Comparison of ENCODE assay signal across 7 cellular contexts in the genomic region with DNA sequence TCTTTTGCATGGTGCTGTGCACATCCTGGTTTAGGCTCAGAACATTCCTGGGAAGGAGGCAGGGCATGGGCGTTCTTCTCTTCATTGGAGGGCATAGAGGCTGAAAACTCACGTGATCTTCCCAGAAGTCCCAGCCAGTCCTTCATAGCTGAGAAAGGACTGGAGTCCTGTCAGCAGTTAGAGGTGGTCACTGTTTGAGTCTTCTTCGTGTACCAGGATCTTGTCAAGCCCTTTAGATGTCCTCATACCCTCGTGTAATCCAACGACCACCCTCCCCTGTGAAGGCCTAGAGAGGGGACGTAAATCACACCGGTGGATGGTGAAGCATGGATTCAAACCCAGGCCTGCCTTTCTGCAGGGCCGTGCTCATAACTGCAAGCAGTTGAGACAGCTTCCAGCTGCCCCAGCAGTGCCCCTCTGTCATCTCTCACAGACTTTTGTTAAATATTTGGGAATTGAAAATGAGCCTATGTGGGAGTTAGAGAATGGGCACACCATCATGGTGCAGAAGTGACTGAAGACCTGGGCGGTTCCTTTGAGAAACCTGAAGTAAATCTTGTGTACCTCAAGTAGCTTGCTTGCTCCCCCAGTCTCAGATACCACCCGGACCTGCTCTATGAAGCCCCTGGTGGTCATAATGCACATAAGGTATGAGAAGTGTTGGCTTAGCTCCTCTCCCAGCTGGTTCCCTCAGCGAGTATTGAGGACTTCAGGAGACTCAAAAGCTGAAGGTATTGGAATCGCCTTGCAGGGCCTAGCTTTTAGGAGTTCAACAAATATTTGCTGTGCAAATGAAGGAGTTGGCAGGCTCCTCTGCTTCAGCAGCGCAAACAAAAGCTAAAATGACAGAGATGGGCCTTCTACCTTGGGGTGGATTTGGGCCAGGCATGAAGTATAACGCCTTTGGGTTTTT. TPM values are rescaled to one million over a fixed set of nuclear protein-coding genes. Genes with fewer than 3 reads are reported as not detected.
DNase-seq lines count a peak whose midpoint lies in the region; ATAC-seq and TF ChIP-seq lines count a peak whose summit lies in the region.

No MANE protein-coding gene starts in this region.

- WGBS in transverse colon (ENCODE audit: low coverage in 1 of 2), 2 donors = 61 to 82% methylated on average over 2 to 14 of the region's 14 CpGs
- WGBS in tibial nerve, 2 donors = 72 to 78% methylated on average over 13 to 14 of the region's 14 CpGs

- DNase-seq in T-helper 22 cell (ENCODE audit: low read depth) = peak; percentile 7
- DNase-seq in central memory CD8-positive, alpha-beta T cell (ENCODE audit: low spot score in 2 of 2) = no peak
- peak; percentile 18 for DNase-seq in transverse colon
- DNase-seq in tibial nerve (ENCODE audit: low spot score in 2 of 2) = no peak

- peaks cover 23% of the 10 kb centered on the region for H3K4me1 Mint-ChIP-seq in central memory CD8-positive, alpha-beta T cell

- no peak for TF ChIP-seq EP300 in transverse colon (IDR thresholded peaks at IDR 0.05; ENCODE audit: low read depth)
- TF ChIP-seq EP300 in tibial nerve (IDR thresholded peaks at IDR 0.05) = no peak

- in situ Hi-C loops in transverse colon (cut with MboI; ENCODE audit: low pct_ligation_motif_present in 1 of 4, low pct_unique_long_range_greater_than_20kb in 1 of 4, low sequenced_read_pairs in 3 of 4) = no loop called here

- peak overlapping the region; percentile 82 for H3K4me3 Mint-ChIP-seq in central memory CD8-positive, alpha-beta T cell

- no peak overlapping the region for H2AFZ ChIP-seq in KMS-11 (ENCODE audit: low read depth)

- H3K4me1 ChIP-seq in KMS-11 (ENCODE audit: low read depth, poor library complexity, severe bottlenecking) (peaks cover 21% of the 10 kb centered on the region), mucosa of stomach (ENCODE audit: control insufficient read depth, insufficient read depth, low read length) (peaks cover 13% of the 10 kb centered on the region), transverse colon (peaks cover 5 to 22% (median 17%) of the 10 kb centered on the region in 4 donors), tibial nerve (peaks cover 0 to 16% (median 6%) of the 10 kb centered on the region in 4 donors)

- H3K36me3 Mint-ChIP-seq in central memory CD8-positive, alpha-beta T cell (ENCODE audit: insufficient read depth) = peaks cover 5% of the 10 kb centered on the region

- H3K9me3 ChIP-seq in mucosa of stomach (ENCODE audit: control insufficient read depth, low read length) = no peaks in the 10 kb centered on the region
- H3K9me3 ChIP-seq in transverse colon = no peaks in the 10 kb centered on the region
- peaks cover 0 to 12% (median 1%) of the 10 kb centered on the region in 4 donors for H3K9me3 ChIP-seq in tibial nerve

- peak overlapping the region; percentile 26 for H3K4me2 ChIP-seq in KMS-11

- H3K27me3 Mint-ChIP-seq in central memory CD8-positive, alpha-beta T cell = peaks cover 19% of the 10 kb centered on the region

- H4K20me1 ChIP-seq in KMS-11 (ENCODE audit: insufficient read depth) = no peaks in the 10 kb centered on the region

- TF ChIP-seq POLR2A in transverse colon (IDR thresholded peaks at IDR 0.05) (no peak), tibial nerve (IDR thresholded peaks at IDR 0.05) (no peak)

- H3K27ac ChIP-seq in KMS-11 (no peak overlapping the region), transverse colon (peak overlapping the region in 3 of 4 donors; percentile 79 to 80 (median 80)), tibial nerve (peak overlapping the region in 1 of 4 donors; percentile 77)

- H3K27me3 ChIP-seq in KMS-11 (ENCODE audit: insufficient read depth, low read depth) = no peaks in the 10 kb centered on the region
- no peaks in the 10 kb centered on the region for H3K27me3 ChIP-seq in mucosa of stomach (ENCODE audit: control insufficient read depth, insufficient read depth, low read length)
- peaks cover 14% of the 10 kb centered on the region for H3K27me3 ChIP-seq in transverse colon
- peaks cover 0 to 17% of the 10 kb centered on the region in 2 donors for H3K27me3 ChIP-seq in tibial nerve

- ATAC-seq in central memory CD8-positive, alpha-beta T cell (replicated peaks; ENCODE audit: extremely low read depth, poor library complexity, severe bottlenecking) = peak; percentile 45

- H3K4me3 ChIP-seq in KMS-11 (IDR thresholded peaks at IDR 0.05; ENCODE audit: insufficient read depth, low read depth, low read length) = no peak overlapping the region
- H3K4me3 ChIP-seq in mucosa of stomach (ENCODE audit: low read length) = no peak overlapping the region
- H3K4me3 ChIP-seq in transverse colon = peak overlapping the region in 3 of 4 donors; percentile 66 to 85 (median 78)
- H3K4me3 ChIP-seq in tibial nerve = peak overlapping the region in 2 of 4 donors; percentile 55 to 79

- H3K27ac Mint-ChIP-seq in central memory CD8-positive, alpha-beta T cell (ENCODE audit: low read depth) = no peak overlapping the region

- TF ChIP-seq CTCF in GM12874 (IDR thresholded peaks at IDR 0.05; ENCODE audit: insufficient read depth, low read depth, low read length) (peak; percentile 39; the same call in 1 of the 2 replicates), KMS-11 (conservative IDR thresholded peaks at IDR 0.05; ENCODE audit: low read depth, low read length) (peak; percentile 65), transverse colon (IDR thresholded peaks at IDR 0.05) (peak in 3 of 5 experiments; percentile 32 to 35 (median 33)), tibial nerve (IDR thresholded peaks at IDR 0.05) (peak in 2 of 5 experiments; percentile 18 to 23)

- no peaks in the 10 kb centered on the region for H3K9me3 Mint-ChIP-seq in central memory CD8-positive, alpha-beta T cell

- H3K9ac ChIP-seq in KMS-11 (peak overlapping the region; percentile 36; the same call in 1 of the 2 replicates), mucosa of stomach (ENCODE audit: low read length) (peak overlapping the region; percentile 76)

- 0 out of 2 replicates have a peak, but pooled peaks cover 4% of the 10 kb centered on the region for H3K79me2 ChIP-seq in KMS-11 (ENCODE audit: insufficient read depth, low read depth)

- intact Hi-C loops in transverse colon (cut with DNase I; ENCODE audit: low total_unique reads) = no loop called here

- H3K36me3 ChIP-seq in KMS-11 (ENCODE audit: insufficient read depth) (no peaks in the 10 kb centered on the region), mucosa of stomach (ENCODE audit: control insufficient read depth, insufficient read depth, low read length) (no peaks in the 10 kb centered on the region), transverse colon (no peaks in the 10 kb centered on the region), tibial nerve (no peaks in the 10 kb centered on the region)

RNA-seq across cellular contexts. Expression of a gene that starts 1.4 kb away (rescaled TPM):
- 10 to 100 TPM in 1 of 4 donors, 1 to 10 TPM in 3; 4.4 to 39.2 (median 7.4) TPM for total RNA-seq in transverse colon
- total RNA-seq in tibial nerve = 1 to 10 TPM; 2.9 to 8.4 (median 7.3) TPM

Comparison
In these comparisons a context has a peak if more than half of its experiments do, and no peak if none do; other contexts are left out.
1. H3K4me3 ChIP-seq: peak in transverse colon (3 of 4); none in KMS-11 (single experiment) and mucosa of stomach (single experiment).
2. DNase-seq: peak in T-helper 22 cell (single experiment) and transverse colon (single experiment); none in central memory CD8-positive, alpha-beta T cell (0 of 2) and tibial nerve (0 of 2).